In the genomic region with DNA sequence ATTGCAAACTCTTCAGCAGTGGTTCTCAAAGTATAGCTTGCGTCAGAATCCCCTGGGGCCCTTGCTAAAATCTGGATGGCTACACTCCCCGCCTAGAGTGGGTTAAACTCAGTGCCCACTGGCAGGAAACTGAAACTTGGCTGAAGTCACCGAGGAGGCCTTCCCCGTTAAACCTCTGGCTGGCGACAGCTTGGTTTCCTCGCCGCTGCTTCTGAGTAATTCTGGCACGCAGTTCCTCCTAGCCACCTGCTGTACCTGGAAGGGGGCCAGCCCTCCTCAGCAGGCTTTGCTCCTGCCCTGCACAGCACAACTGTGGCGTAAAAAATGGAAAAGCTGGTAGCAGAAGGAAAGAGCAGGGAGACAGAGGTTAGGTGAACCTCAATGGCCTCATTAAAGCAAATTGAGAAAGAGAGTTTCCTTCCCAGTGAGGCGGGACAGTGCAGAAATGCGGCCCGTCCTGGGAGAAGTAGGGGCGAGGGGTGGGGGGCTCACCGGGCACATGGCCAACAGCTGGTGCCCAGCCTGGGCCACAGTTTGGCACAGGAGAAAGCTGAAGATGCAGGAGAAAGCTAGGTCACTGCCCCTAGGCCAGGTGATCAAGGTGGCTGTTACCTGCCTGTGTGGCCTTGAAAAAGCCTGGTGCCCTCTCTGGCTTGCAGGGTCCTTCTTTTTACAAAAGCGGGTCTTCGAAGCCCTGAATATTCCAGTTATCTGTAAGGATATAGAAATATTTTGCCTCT, we compare ENCODE assay signal across 1 cellular context.
TF ChIP-seq lines count a peak whose summit lies in the region.

No MANE protein-coding gene starts in this region.

TF ChIP-seq in IMR-90, 13 proteins besides CTCF, POLR2A, EP300 and RAD21 (continued from another document):
- TF ChIP-seq, protein P1, sequence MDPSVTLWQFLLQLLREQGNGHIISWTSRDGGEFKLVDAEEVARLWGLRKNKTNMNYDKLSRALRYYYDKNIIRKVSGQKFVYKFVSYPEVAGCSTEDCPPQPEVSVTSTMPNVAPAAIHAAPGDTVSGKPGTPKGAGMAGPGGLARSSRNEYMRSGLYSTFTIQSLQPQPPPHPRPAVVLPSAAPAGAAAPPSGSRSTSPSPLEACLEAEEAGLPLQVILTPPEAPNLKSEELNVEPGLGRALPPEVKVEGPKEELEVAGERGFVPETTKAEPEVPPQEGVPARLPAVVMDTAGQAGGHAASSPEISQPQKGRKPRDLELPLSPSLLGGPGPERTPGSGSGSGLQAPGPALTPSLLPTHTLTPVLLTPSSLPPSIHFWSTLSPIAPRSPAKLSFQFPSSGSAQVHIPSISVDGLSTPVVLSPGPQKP (IDR thresholded peaks at IDR 0.05; ENCODE audit: borderline replicate concordance, low read depth, low read length), result no peak
